ENCODE assay signal across 9 cellular contexts in genomic region chr1:42936309-42937078, GRCh38. TPM values are rescaled to one million over a fixed set of nuclear protein-coding genes. Genes with fewer than 3 reads are reported as not detected.
A peak's percentile ranks its signal among the peaks of the same experiment; 100 is the strongest.
DNase-seq lines count a peak whose midpoint lies in the region; FAIRE-seq and TF ChIP-seq lines count a peak whose summit lies in the region.
"Had no signal": no experiment of that assay in that cellular context is flagged by ENCODE, and none has a peak within 500 bp of the region (broad histone marks: within the 10 kb centered on the region; RNA-seq: fewer than 3 reads in every experiment).

No MANE protein-coding gene starts in this region.

- peaks cover 10% of the 10 kb centered on the region for H3K36me3 Mint-ChIP-seq in IgD-negative memory B cell
- peaks cover 98% of the 10 kb centered on the region for H3K36me3 Mint-ChIP-seq in activated T-cell treated with anti-CD3 and anti-CD28 coated beads, Interleukin-2, amount 50 U/mL, for 24 hours (ENCODE audit: low read depth)

- peaks cover 75% of the 10 kb centered on the region for H3K79me2 ChIP-seq in ACC112 (ENCODE audit: control insufficient read depth, insufficient read depth, low read length, unreplicated experiment)

- TF ChIP-seq CTCF in GM13976 (IDR thresholded peaks at IDR 0.05; ENCODE audit: borderline replicate concordance, control extremely low read depth, extremely low read depth, insufficient read depth, missing control alignments): no peak

- H3K36me3 ChIP-seq in ACC112 (ENCODE audit: insufficient read depth, low read length): peaks cover 13% of the 10 kb centered on the region
- H3K36me3 ChIP-seq in iPS-15b (ENCODE audit: control insufficient read depth, insufficient read depth, low read length): peaks cover 79% of the 10 kb centered on the region
- peaks cover 51% of the 10 kb centered on the region for H3K36me3 ChIP-seq in thymus (ENCODE audit: control insufficient read depth, insufficient read depth)
- H3K36me3 ChIP-seq: adrenal gland had no signal

- H3K4me3 Mint-ChIP-seq in IgD-negative memory B cell: peak overlapping the region; percentile 35 to 95 (median 78)
- peak overlapping the region; percentile 38 for H3K4me3 Mint-ChIP-seq in activated T-cell treated with anti-CD3 and anti-CD28 coated beads, Interleukin-2, amount 50 U/mL, for 24 hours

- H3K4me1 Mint-ChIP-seq in IgD-negative memory B cell: peaks cover 65 to 96% (median 77%) of the 10 kb centered on the region in 3 donors
- peaks cover 98% of the 10 kb centered on the region for H3K4me1 Mint-ChIP-seq in activated T-cell treated with anti-CD3 and anti-CD28 coated beads, Interleukin-2, amount 50 U/mL, for 24 hours (ENCODE audit: low read depth)

- 80% methylated on average over 7 of the region's 7 CpGs for WGBS in thymus

- FAIRE-seq in GM12891 (lab: Jason Lieb, UNC): no peak

- TF ChIP-seq POLR2A in GM12891 (IDR thresholded peaks at IDR 0.05; ENCODE audit: low read depth, low read length): no peak

- H3K4me3 ChIP-seq in ACC112 (ENCODE audit: low read depth, low read length): peak overlapping the region; percentile 21; the same call in 1 of the 2 replicates
- no peak overlapping the region for H3K4me3 ChIP-seq in iPS-15b (ENCODE audit: low read depth, low read length)
- H3K4me3 ChIP-seq in thymus (ENCODE audit: low read length): no peak overlapping the region
- H3K4me3 ChIP-seq: adrenal gland had no signal

- DNase-seq in activated T-cell treated with anti-CD3 and anti-CD28 coated beads, Interleukin-2, amount 50 U/mL, for 24 hours: peak; percentile 54
- DNase-seq in GM13976 (ENCODE audit: low spot score) (no peak), GM12891 (ENCODE audit: insufficient read length, low spot score) (no peak), NCI-H128 (lab: John Stamatoyannopoulos, UW; ENCODE audit: unreplicated experiment) (no peak)

- H3K9ac ChIP-seq in iPS-15b (ENCODE audit: low read depth, low read length): peak overlapping the region; percentile 47

- in situ Hi-C loops in GM13976 (cut with MboI; ENCODE audit: low sequenced_read_pairs, unreplicated experiment): no loop called here

- H3K27ac Mint-ChIP-seq in IgD-negative memory B cell: peak overlapping the region; percentile 94 to 99 (median 98)
- H3K27ac Mint-ChIP-seq in activated T-cell treated with anti-CD3 and anti-CD28 coated beads, Interleukin-2, amount 50 U/mL, for 24 hours: peak overlapping the region; percentile 97

- H3K9me3 ChIP-seq in iPS-15b (ENCODE audit: control insufficient read depth, insufficient read depth, low read length) (no peaks in the 10 kb centered on the region), thymus (ENCODE audit: control insufficient read depth) (no peaks in the 10 kb centered on the region)
- H3K9me3 ChIP-seq: adrenal gland had no signal

- no peaks in the 10 kb centered on the region for H3K27me3 Mint-ChIP-seq in IgD-negative memory B cell
- H3K27me3 Mint-ChIP-seq in activated T-cell treated with anti-CD3 and anti-CD28 coated beads, Interleukin-2, amount 50 U/mL, for 24 hours: no peaks in the 10 kb centered on the region

- no peaks in the 10 kb centered on the region for H3K9me3 Mint-ChIP-seq in IgD-negative memory B cell
- no peaks in the 10 kb centered on the region for H3K9me3 Mint-ChIP-seq in activated T-cell treated with anti-CD3 and anti-CD28 coated beads, Interleukin-2, amount 50 U/mL, for 24 hours

- H2AFZ ChIP-seq in ACC112 (ENCODE audit: low read length, unreplicated experiment): no peak overlapping the region

- H3K27ac ChIP-seq in ACC112 (ENCODE audit: low read depth, low read length) (peak overlapping the region; percentile 99), thymus (ENCODE audit: low read depth) (peak overlapping the region; percentile 58)

- no peaks in the 10 kb centered on the region for H3K27me3 ChIP-seq in ACC112 (ENCODE audit: insufficient read depth, low read length)
- H3K27me3 ChIP-seq in iPS-15b (ENCODE audit: control insufficient read depth, insufficient read depth, low read length): no peaks in the 10 kb centered on the region
- no peaks in the 10 kb centered on the region for H3K27me3 ChIP-seq in thymus (ENCODE audit: control insufficient read depth, insufficient read depth)
- H3K27me3 ChIP-seq: adrenal gland had no signal

- H3K4me1 ChIP-seq in ACC112 (ENCODE audit: control insufficient read depth, insufficient read depth, low read length, unreplicated experiment) (peaks cover 75% of the 10 kb centered on the region), iPS-15b (ENCODE audit: control insufficient read depth, insufficient read depth, low read length) (peaks cover 6% of the 10 kb centered on the region), thymus (ENCODE audit: control insufficient read depth, insufficient read depth, low read length) (peaks cover 25% of the 10 kb centered on the region)

TF ChIP-seq in GM12891, 5 proteins besides CTCF, POLR2A, EP300 and RAD21:
- no peak for TF ChIP-seq POU2F2 (IDR thresholded peaks at IDR 0.05; ENCODE audit: low read depth, low read length)
- TF ChIP-seq PAX5 (IDR thresholded peaks at IDR 0.05; ENCODE audit: insufficient read depth, low read length, severe bottlenecking): no peak
- no peak for TF ChIP-seq SPI1 (IDR thresholded peaks at IDR 0.05; ENCODE audit: low read depth, low read length)
- no peak for TF ChIP-seq TAF1 (IDR thresholded peaks at IDR 0.05; ENCODE audit: low read depth, low read length)
- TF ChIP-seq POLR2AphosphoS5 (IDR thresholded peaks at IDR 0.05; ENCODE audit: low read depth, low read length): no peak

RNA-seq across cellular contexts. Expression of gene SLC2A1, which starts 22.2 kb away (rescaled TPM):
- polyA plus RNA-seq in IgD-negative memory B cell (90.6 TPM), thymus (15.9 TPM)
- 33.9 TPM for polyA plus RNA-seq in GM12891 (2012; ENCODE audit: low read depth, missing spikeins)
